8 cellular contexts compared by ENCODE assay signal in genomic region chr18:12948055-12948804, GRCh38.
DNase-seq lines count a peak whose midpoint lies in the region; ATAC-seq lines count a peak whose summit lies in the region.

No MANE protein-coding gene starts in this region.

- ATAC-seq in GM18907 (IDR thresholded peaks at IDR 0.05; ENCODE audit: unreplicated experiment) (peak; percentile 78), HG03135 (IDR thresholded peaks at IDR 0.05; ENCODE audit: unreplicated experiment) (peak; percentile 72)

- DNase-seq in AG08396 (ENCODE audit: low spot score) = peak; percentile 92
- peak; percentile 94 for DNase-seq in NCI-H226
- DNase-seq in activated CD4-positive, CD25-positive, alpha-beta regulatory T cell (lab: John Stamatoyannopoulos, UW) = peak; percentile 93 to 98 (median 98)
- peak; percentile 38 to 96 (median 89) for DNase-seq in caudate nucleus (lab: John Stamatoyannopoulos, UW)
- peak; percentile 97 for DNase-seq in islet precursor cell
- peak; percentile 97 to 98 for DNase-seq in stimulated activated CD4-positive, alpha-beta T cell treated with anti-CD3 and anti-CD28 coated beads, Interleukin-12 subunit alpha, Interleukin-12 subunit beta, amount 100 ng/mL, for 24 hours (ENCODE audit: low read depth in 2 of 2)

- peak overlapping the region; percentile 95 for H3K27ac ChIP-seq in caudate nucleus (ENCODE audit: low read depth, low read length)

Comparison
In these comparisons a context has a peak if more than half of its experiments do, and no peak if none do; other contexts are left out.
1. Peak in every context shown above with its lines: DNase-seq, ATAC-seq and H3K27ac ChIP-seq.